ENCODE assay signal across 9 cellular contexts in the genomic region with DNA sequence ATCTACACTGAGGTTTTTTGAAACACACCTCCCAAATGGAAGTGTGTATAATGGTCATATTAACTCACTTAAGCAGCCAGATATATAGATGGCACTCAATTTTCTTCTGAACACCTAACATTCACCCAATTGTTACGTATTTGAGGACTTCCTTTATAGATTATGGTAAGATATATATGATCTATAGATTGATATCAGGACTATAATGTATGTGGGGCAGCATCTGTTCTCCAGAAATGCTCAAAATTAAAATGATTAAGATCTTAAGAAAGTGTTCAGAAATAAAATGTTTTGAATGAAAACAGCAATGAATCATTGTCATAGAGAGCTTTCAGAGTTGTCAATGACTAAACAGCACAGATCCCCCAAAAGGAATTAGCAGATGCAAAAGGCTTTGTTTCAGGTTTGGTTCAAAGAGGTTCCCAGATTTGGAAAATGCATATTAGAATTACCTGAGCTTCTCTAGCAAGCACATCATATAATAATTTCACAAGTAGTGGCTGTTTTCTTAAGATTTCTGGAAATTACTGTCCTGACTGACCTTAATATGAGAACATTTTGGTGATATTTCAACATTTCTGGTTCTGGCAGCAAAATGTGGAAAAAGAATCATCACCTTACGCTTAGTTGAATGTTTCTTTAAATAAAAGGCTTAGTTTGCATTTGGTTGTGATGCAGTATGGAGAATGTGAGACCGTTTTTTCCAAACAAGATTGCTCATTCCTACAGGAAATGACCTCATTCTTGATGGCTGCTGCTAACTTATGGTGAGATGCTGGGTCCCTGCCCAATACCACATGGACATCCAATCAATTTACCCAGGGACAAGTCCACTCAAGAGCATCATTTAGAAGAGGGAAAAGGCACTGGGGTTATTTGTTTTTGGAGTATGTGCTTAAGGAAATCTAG. TPM values are rescaled to one million over a fixed set of nuclear protein-coding genes. Genes with fewer than 3 reads are reported as not detected.
DNase-seq lines count a peak whose midpoint lies in the region; ATAC-seq and TF ChIP-seq lines count a peak whose summit lies in the region.
"Had no signal": no experiment of that assay in that cellular context is flagged by ENCODE, and none has a peak within 500 bp of the region (broad histone marks: within the 10 kb centered on the region; RNA-seq: fewer than 3 reads in every experiment).

No MANE protein-coding gene starts in this region.

- TF ChIP-seq CTCF in IMR-90 (conservative IDR thresholded peaks at IDR 0.05; ENCODE audit: low read depth, low read length) (no peak), brain microvascular endothelial cell (IDR thresholded peaks at IDR 0.05; ENCODE audit: low read depth, low read length, missing control alignments) (no peak)

- H3K27me3 ChIP-seq in IMR-90 (ENCODE audit: control insufficient read depth, insufficient read depth, low read length) (no peaks in the 10 kb centered on the region), brain microvascular endothelial cell (replicated peaks) (no peaks in the 10 kb centered on the region), mesendoderm (ENCODE audit: insufficient read depth, low read length, poor library complexity) (no peaks in the 10 kb centered on the region)

- H3K79me2 ChIP-seq in mesendoderm (ENCODE audit: control insufficient read depth, insufficient read depth, low read length): no peaks in the 10 kb centered on the region

- H3K79me1 ChIP-seq in IMR-90 (ENCODE audit: low read depth in 1 of 2, low read length in 2 of 2) (peaks cover 6 to 43% of the 10 kb centered on the region in 2 experiments), mesendoderm (ENCODE audit: low read length) (no peaks in the 10 kb centered on the region)

- H2BK120ac ChIP-seq in IMR-90 (ENCODE audit: low read depth, low read length) (peak overlapping the region; percentile 92; the same call in 1 of the 2 replicates), mesendoderm (ENCODE audit: low read depth, low read length) (no peak overlapping the region)

- H2BK15ac ChIP-seq in IMR-90 (ENCODE audit: low read depth, low read length) (peak overlapping the region; percentile 85), mesendoderm (replicated peaks; ENCODE audit: low read depth) (no peak overlapping the region)

- 0 out of 2 replicates have a peak overlapping the region, but pooled peaks have one; percentile 40 for H4K91ac ChIP-seq in IMR-90 (ENCODE audit: insufficient read depth, low read depth, low read length)

- peaks cover 17% of the 10 kb centered on the region for H3K36me3 ChIP-seq in IMR-90 (ENCODE audit: control insufficient read depth, insufficient read depth, low read length)
- peaks cover 15% of the 10 kb centered on the region for H3K36me3 ChIP-seq in brain microvascular endothelial cell (replicated peaks)
- H3K36me3 ChIP-seq in mesendoderm (ENCODE audit: control insufficient read depth, insufficient read depth, low read length): peaks cover 2% of the 10 kb centered on the region

- TF ChIP-seq RAD21 in IMR-90 (IDR thresholded peaks at IDR 0.05; ENCODE audit: low read length): peak; percentile 16; the same call in 1 of the 2 replicates

- H2BK5ac ChIP-seq in IMR-90 (ENCODE audit: low read depth, low read length, poor library complexity, severe bottlenecking) (peak overlapping the region; percentile 94), mesendoderm (ENCODE audit: low read length) (no peak overlapping the region)

- H3K18ac ChIP-seq in IMR-90 (ENCODE audit: low read depth, low read length) (peak overlapping the region; percentile 97), mesendoderm (ENCODE audit: low read length) (no peak overlapping the region)

- H3K9me1 ChIP-seq in IMR-90 (ENCODE audit: insufficient read depth, low read length): peaks cover 10% of the 10 kb centered on the region

- CTCF ChIA-PET in IMR-90 (lab: Yijun Ruan, JAX): no interaction called here

- H3K4me1 ChIP-seq in IMR-90 (ENCODE audit: control insufficient read depth, insufficient read depth, low read length): peaks cover 24% of the 10 kb centered on the region
- H3K4me1 ChIP-seq in mesendoderm (ENCODE audit: control insufficient read depth, low read depth, low read length): no peaks in the 10 kb centered on the region

- H4K8ac ChIP-seq in IMR-90 (ENCODE audit: low read depth in 2 of 2, low read length in 2 of 2): peak overlapping the region; percentile 25 to 73; a peak in 3 of 4 replicates
- no peak overlapping the region for H4K8ac ChIP-seq in mesendoderm (ENCODE audit: low read depth, low read length)

- H3K9ac ChIP-seq in IMR-90 (ENCODE audit: low read depth, low read length) (no peak overlapping the region; the same call in 1 of the 2 replicates), mesendoderm (ENCODE audit: low read length) (no peak overlapping the region)

- no peak for TF ChIP-seq POLR2A in IMR-90 (IDR thresholded peaks at IDR 0.05; ENCODE audit: low read depth, low read length)

- peak overlapping the region; percentile 94 for H2BK20ac ChIP-seq in IMR-90 (ENCODE audit: low read depth, low read length)

- H2AK5ac ChIP-seq in IMR-90 (ENCODE audit: low read depth, low read length) (0 out of 2 replicates have a peak overlapping the region, but pooled peaks have one; percentile 67), mesendoderm (ENCODE audit: low read length) (no peak overlapping the region)

- H3K9me3 ChIP-seq in IMR-90 (ENCODE audit: control insufficient read depth, insufficient read depth, low read length): no peaks in the 10 kb centered on the region

- H3K14ac ChIP-seq in IMR-90 (replicated peaks; ENCODE audit: low read depth, low read length): peak overlapping the region; percentile 92; the same call in 1 of the 2 replicates

- H3K56ac ChIP-seq in IMR-90 (ENCODE audit: extremely low read depth, insufficient read depth, low read length) (peak overlapping the region; percentile 42; the same call in 1 of the 2 replicates), mesendoderm (ENCODE audit: low read length) (no peak overlapping the region)

- H3K4ac ChIP-seq in IMR-90 (ENCODE audit: low read depth, low read length) (peak overlapping the region; percentile 97), mesendoderm (ENCODE audit: low read depth, low read length) (no peak overlapping the region)

- H4K20me1 ChIP-seq in IMR-90 (ENCODE audit: insufficient read depth, low read length): no peaks in the 10 kb centered on the region

- peak; percentile 81 for DNase-seq in AG08395 (ENCODE audit: low spot score)
- DNase-seq in IMR-90: peak; percentile 98
- peak; percentile 80 for DNase-seq in brain microvascular endothelial cell
- DNase-seq in mesendoderm: peak; percentile 49
- no peak for DNase-seq in SIG-M5 treated with dmso at 0.1 percent for 504 hours (lab: John Stamatoyannopoulos, UW; ENCODE audit: unreplicated experiment)
- no peak for DNase-seq in GOT3 (lab: John Stamatoyannopoulos, UW)

- intact Hi-C loops in IMR-90 (cut with micrococcal nuclease): no loop called here

- H3K27ac ChIP-seq in IMR-90 (ENCODE audit: insufficient read depth, low read length) (peak overlapping the region; percentile 96; the same call in 1 of the 2 replicates), brain microvascular endothelial cell (peak overlapping the region; percentile 76), mesendoderm (ENCODE audit: low read depth, low read length) (no peak overlapping the region)

- POLR2A ChIA-PET in IMR-90 (lab: Charles Lee; ENCODE audit: unreplicated experiment): no interaction called here

- H3K4me2 ChIP-seq in IMR-90 (ENCODE audit: low read depth, low read length) (peak overlapping the region; percentile 21; the same call in 1 of the 2 replicates), mesendoderm (ENCODE audit: low read length) (no peak overlapping the region)

- H3K4me3 ChIP-seq in IMR-90 (ENCODE audit: insufficient read depth, low read depth, low read length): no peak overlapping the region
- no peak overlapping the region for H3K4me3 ChIP-seq in brain microvascular endothelial cell (ENCODE audit: low read depth, low read length)
- no peak overlapping the region for H3K4me3 ChIP-seq in mesendoderm (ENCODE audit: low read length)
- H3K4me3 ChIP-seq: lung had no signal

- H3K23ac ChIP-seq in IMR-90 (ENCODE audit: low read depth, low read length): peak overlapping the region; percentile 94; the same call in 1 of the 2 replicates
- H3K23ac ChIP-seq in mesendoderm (ENCODE audit: low read length): no peak overlapping the region

- WGBS in IMR-90 (ENCODE audit: extremely low coverage in 2 of 2, insufficient read length in 1 of 2), 2 experiments: no CpG with 5 or more reads among the region's 3 CpGs
- no CpG with 5 or more reads among the region's 3 CpGs for WGBS in mesendoderm (ENCODE audit: extremely low coverage, insufficient coverage, low lambda C conversion rate)

- BruUV-seq in IMR-90 (replicated peaks; lab: Mats Ljungman, UMichigan): no TSS peak

- H2AFZ ChIP-seq in IMR-90 (replicated peaks; ENCODE audit: low read length, poor library complexity): no peak overlapping the region

- dilution Hi-C loops in IMR-90 (cut with HindIII; ENCODE audit: low sequenced_read_pairs, unreplicated experiment): no loop called here

- in situ Hi-C loops in IMR-90 (cut with MboI; ENCODE audit: low sequenced_read_pairs): no loop called here
- in situ Hi-C loops in brain microvascular endothelial cell (cut with HindIII; ENCODE audit: low pct_ligation_motif_present, low sequenced_read_pairs): no loop called here

- H4K5ac ChIP-seq in IMR-90 (ENCODE audit: low read depth, low read length) (peak overlapping the region; percentile 96; the same call in 1 of the 2 replicates), mesendoderm (ENCODE audit: low read length) (no peak overlapping the region)

- ATAC-seq in IMR-90 (ENCODE audit: low read depth) (peak; percentile 64), GM21737 (IDR thresholded peaks at IDR 0.05; ENCODE audit: unreplicated experiment) (no peak), GM21528 (IDR thresholded peaks at IDR 0.05; ENCODE audit: low FRiP score, unreplicated experiment) (no peak)

- no peak overlapping the region for H2AK9ac ChIP-seq in IMR-90 (replicated peaks; ENCODE audit: low read depth, low read length, poor library complexity)

TF ChIP-seq in IMR-90, 13 proteins besides CTCF, POLR2A, EP300 and RAD21 (continues in another document):
- TF ChIP-seq MAFK (IDR thresholded peaks at IDR 0.05; ENCODE audit: low read depth, low read length) (peak; percentile 86), USF2 (IDR thresholded peaks at IDR 0.05; ENCODE audit: low read depth, low read length) (no peak), FOS (IDR thresholded peaks at IDR 0.05; ENCODE audit: low read depth, low read length) (peak; percentile 63)

RNA-seq across cellular contexts. Expression of gene TRAF3IP2, which starts 31.5 kb away (rescaled TPM):
- 11.7 and 15.2 TPM in 2 replicates for total RNA-seq in IMR-90 (2012; rRNA removed)
- 12.8 and 14.9 TPM in 2 replicates for polyA plus RNA-seq in IMR-90 (2012; rRNA removed)
- 12.6 and 14.2 TPM in 2 replicates for polyA plus RNA-seq in IMR-90 (2012; cell fraction: cytosol; rRNA removed)
- polyA plus RNA-seq in IMR-90 (2012; cell fraction: nucleus; rRNA removed; ENCODE audit: low replicate concordance): 8.7 and 9.4 TPM in 2 replicates
- 23.9 TPM for polyA plus RNA-seq in mesendoderm (2013, experiment 1 of 2)
- polyA plus RNA-seq in mesendoderm (2013, experiment 2 of 2): 23.3 TPM

Comparison
In these comparisons a context has a peak if more than half of its experiments do, and no peak if none do; other contexts are left out.
1. DNase-seq: peak in AG08395 (single experiment), IMR-90 (single experiment), brain microvascular endothelial cell (single experiment) and mesendoderm (single experiment); none in SIG-M5 treated with dmso at 0.1 percent for 504 hours (single experiment) and GOT3 (single experiment).